ENCODE assay signal across 1 cellular context in genomic region chr3:105504440-105504951, GRCh38.
A peak's percentile ranks its signal among the peaks of the same experiment; 100 is the strongest.
TF ChIP-seq lines count a peak whose summit lies in the region.

No MANE protein-coding gene starts in this region.

TF ChIP-seq in HepG2, 621 proteins besides CTCF, POLR2A, EP300 and RAD21 (continued from another document):
- TF ChIP-seq PRDM10 (CRISPR knock-in tag; IDR thresholded peaks at IDR 0.05; ENCODE audit: low read depth) (no peak), RBM39 (IDR thresholded peaks at IDR 0.05; ENCODE audit: low read depth, low read length, poor library complexity, severe bottlenecking) (no peak), BORCS8-MEF2B (CRISPR knock-in tag; IDR thresholded peaks at IDR 0.05) (peak; percentile 62; the same call in 1 of the 2 replicates), ZNF781 (CRISPR knock-in tag; IDR thresholded peaks at IDR 0.05; ENCODE audit: borderline replicate concordance, not compliant biosample characterization) (no peak), ZNF552 (CRISPR knock-in tag; IDR thresholded peaks at IDR 0.05; ENCODE audit: borderline replicate concordance) (no peak), PBX2 (CRISPR knock-in tag; IDR thresholded peaks at IDR 0.05) (no peak), FOXO4 (CRISPR knock-in tag; conservative IDR thresholded peaks at IDR 0.05) (no peak), GATAD1 (CRISPR knock-in tag; IDR thresholded peaks at IDR 0.05) (no peak), KDM5B (CRISPR knock-in tag; IDR thresholded peaks at IDR 0.05; ENCODE audit: borderline replicate concordance) (peak; percentile 42; the same call in 1 of the 2 replicates), MAX (IDR thresholded peaks at IDR 0.05) (peak; percentile 25; the same call in 1 of the 2 replicates), ZNF501 (CRISPR knock-in tag; IDR thresholded peaks at IDR 0.05) (peak; percentile 38; the same call in 1 of the 2 replicates), ZBTB20 (CRISPR knock-in tag; IDR thresholded peaks at IDR 0.05; ENCODE audit: borderline replicate concordance, low read depth) (0 out of 2 replicates have a peak, but pooled peaks have one; percentile 33), ZFX (CRISPR knock-in tag; IDR thresholded peaks at IDR 0.05; ENCODE audit: low read depth) (peak; percentile 91), SP4 (CRISPR knock-in tag; IDR thresholded peaks at IDR 0.05) (no peak), ZNF281 (CRISPR knock-in tag; IDR thresholded peaks at IDR 0.05; ENCODE audit: borderline replicate concordance) (peak; percentile 45; the same call in 1 of the 2 replicates), NBN (conservative IDR thresholded peaks at IDR 0.05) (no peak), ATF2 (CRISPR knock-in tag; IDR thresholded peaks at IDR 0.05) (no peak)
